Comparison of ENCODE assay signal across 10 cellular contexts in the genomic region with DNA sequence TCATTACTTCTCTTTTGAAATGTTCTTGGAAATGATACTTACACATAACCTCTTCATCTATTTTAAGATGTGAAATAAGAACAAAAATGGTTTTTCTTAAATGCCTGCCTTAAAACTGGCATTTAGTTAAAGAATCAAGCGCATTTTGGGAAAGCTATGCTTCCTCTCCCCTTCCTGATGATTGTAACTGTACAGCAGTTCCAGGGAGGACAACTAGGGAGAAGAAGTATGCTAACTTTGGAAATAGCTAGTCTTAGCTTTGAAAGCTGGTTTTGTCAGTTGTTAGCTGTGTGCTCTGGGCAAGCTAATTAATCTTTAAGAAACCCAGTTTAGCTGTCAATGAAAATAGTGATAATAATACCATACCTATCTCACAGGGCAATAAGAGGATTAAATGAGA. TPM values are rescaled to one million over a fixed set of nuclear protein-coding genes. Genes with fewer than 3 reads are reported as not detected.
"Had no signal": no experiment of that assay in that cellular context is flagged by ENCODE, and none has a peak within 500 bp of the region (broad histone marks: within the 10 kb centered on the region; RNA-seq: fewer than 3 reads in every experiment).

No MANE protein-coding gene starts in this region.

- H3K4me1 Mint-ChIP-seq: IgD-negative memory B cell had no signal

- FAIRE-seq: HepG2, HTR-8/SVneo had no signal

- H3K4me2 ChIP-seq: KMS-11 had no signal

- H3K36me3 Mint-ChIP-seq: IgD-negative memory B cell had no signal

- H3K27ac Mint-ChIP-seq: IgD-negative memory B cell had no signal

- H3K4me3 Mint-ChIP-seq: IgD-negative memory B cell had no signal

- H3K9ac ChIP-seq: KMS-11 had no signal

- H3K27ac ChIP-seq: HL-60, KMS-11 had no signal

- ATAC-seq: HepG2 had no signal

- DNase-seq: IMR-90, KBM-7, KG1 had no signal

RNA-seq across cellular contexts. Expression of gene ADCYAP1, which starts 8.4 kb away (rescaled TPM):
- total RNA-seq: HepG2, HT-29, HT1080, IMR-90 had no signal
- polyA plus RNA-seq: HepG2, IgD-negative memory B cell, IMR-90 had no signal
